8 cellular contexts compared by ENCODE assay signal in the genomic region with DNA sequence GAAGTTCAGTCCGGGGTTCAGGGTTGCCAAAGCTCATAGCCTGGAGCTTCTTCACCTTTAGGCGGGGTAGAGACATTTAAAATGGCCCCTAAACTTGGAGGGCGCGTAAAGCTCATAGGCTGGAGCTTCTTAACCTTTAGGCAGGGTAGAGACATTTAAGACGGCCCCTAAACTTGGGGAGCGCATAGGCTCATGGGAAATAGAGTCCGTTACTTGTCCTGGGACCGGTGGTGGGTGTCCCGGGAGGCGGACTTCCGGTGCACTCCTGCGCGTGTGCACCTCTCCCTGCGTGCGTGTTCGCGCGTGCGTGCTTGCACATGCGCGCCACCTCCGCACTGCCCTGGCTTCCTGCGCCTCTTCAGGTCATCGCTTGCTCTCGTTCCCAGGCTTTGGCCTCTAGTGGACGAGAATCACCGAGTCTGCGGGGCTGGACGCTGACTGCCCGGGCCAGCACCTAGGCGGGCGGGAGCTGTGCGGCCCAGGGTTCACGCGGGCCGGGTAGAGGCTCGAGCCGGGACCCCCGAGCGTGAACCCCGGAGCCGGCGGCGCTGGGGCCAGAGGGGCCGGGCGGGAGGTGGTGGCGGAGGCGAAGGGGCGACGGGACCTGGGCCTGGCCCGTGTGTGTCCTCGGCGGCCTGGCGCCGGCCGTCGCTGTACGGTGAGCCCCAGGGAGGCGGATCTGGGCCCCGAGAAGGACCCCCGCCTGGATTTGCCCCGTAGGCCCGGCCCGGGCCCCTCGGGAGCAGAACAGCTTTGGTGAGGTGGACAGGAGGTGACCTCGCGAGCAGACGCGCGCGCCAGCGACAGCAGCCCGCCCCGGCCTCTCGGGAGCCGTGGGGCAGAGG. TPM values are rescaled to one million over a fixed set of nuclear protein-coding genes. Genes with fewer than 3 reads are reported as not detected.
DNase-seq lines count a peak whose midpoint lies in the region; ATAC-seq and TF ChIP-seq lines count a peak whose summit lies in the region.
"Not testable (repeated sequence)": the region's sequence is repeated elsewhere in the genome, so short reads cannot be mapped to it uniquely, and the experiment has no call there.

No MANE protein-coding gene starts in this region.

- not testable (repeated sequence) for H3K4me1 ChIP-seq in right atrium auricular region, psoas muscle, uterus

- CTCF ChIA-PET in T-cell (lab: Charles Lee) = interaction anchor here in 1 of 2 donors (0.7 to 1.4 kb wide), 6 partner anchors 25 to 711 kb away, joined by 3 to 5 read pairs (median 3); a partner anchor contains a TSS

- DNase-seq in GM13977 (ENCODE audit: low spot score) (peak; percentile 82), NCI-H146 (lab: John Stamatoyannopoulos, UW) (peak; percentile 98), T-cell (peak; percentile 77 to 98 (median 93)), amygdala (lab: John Stamatoyannopoulos, UW) (peak; percentile 70 to 99 (median 94)), right atrium auricular region (ENCODE audit: low spot score) (peak; percentile 98), psoas muscle (peak; percentile 97 to 99), uterus (peak; percentile 94 to 97)

- peak overlapping the region; percentile 94 to 95 for H3K27ac ChIP-seq in right atrium auricular region
- peak overlapping the region; percentile 91 for H3K27ac ChIP-seq in psoas muscle
- peak overlapping the region; percentile 84 to 88 for H3K27ac ChIP-seq in uterus

- TF ChIP-seq CTCF in GM13977 (IDR thresholded peaks at IDR 0.05; ENCODE audit: extremely low read depth, insufficient read depth, missing control alignments) (peak; percentile 10), right atrium auricular region (IDR thresholded peaks at IDR 0.05) (peak in 1 of 2 donors; percentile 30), psoas muscle (IDR thresholded peaks at IDR 0.05) (peak; percentile 18), uterus (IDR thresholded peaks at IDR 0.05) (peak in 3 of 4 experiments; percentile 30 to 54 (median 44))

- peaks cover 24 to 28% (median 25%) of the 10 kb centered on the region in 3 donors for H3K4me1 Mint-ChIP-seq in T-cell

- H3K9me3 Mint-ChIP-seq in T-cell = not testable (repeated sequence)

- H3K4me3 Mint-ChIP-seq in T-cell = peak overlapping the region; percentile 86 to 90 (median 90)

- POLR2A ChIA-PET in T-cell (lab: Charles Lee) = interaction anchor here in 1 of 2 donors (0.6 to 1.0 kb wide), 2 partner anchors 22 to 32 kb away, joined by 3 to 4 read pairs; a partner anchor contains a TSS

- TF ChIP-seq POLR2A in uterus (IDR thresholded peaks at IDR 0.05) = peak; percentile 23 to 73

- peaks cover 13% of the 10 kb centered on the region for H3K36me3 Mint-ChIP-seq in T-cell

- not testable (repeated sequence) for H3K9me3 ChIP-seq in right atrium auricular region, psoas muscle, uterus

- H3K27me3 Mint-ChIP-seq in T-cell = not testable (repeated sequence)

- H3K27ac Mint-ChIP-seq in T-cell = peak overlapping the region; percentile 61 to 83

- ATAC-seq in HG02870 (IDR thresholded peaks at IDR 0.05; ENCODE audit: unreplicated experiment) = peak; percentile 98
- peak; percentile 99 for ATAC-seq in T-cell (replicated peaks in 1 of 4)
- peak; percentile 99 to 100 (median 100) for ATAC-seq in psoas muscle

- WGBS in psoas muscle, 3 donors = 0 to 1% (median 0%) methylated on average over 41 to 76 of the region's 76 CpGs

- H3K27me3 ChIP-seq in right atrium auricular region; psoas muscle (ENCODE audit: insufficient read depth in 3 of 3, low read length in 2 of 3); uterus: not testable (repeated sequence)

- in situ Hi-C loops in GM13977 (cut with MboI; ENCODE audit: low pct_unique_long_range_greater_than_20kb, low sequenced_read_pairs, unreplicated experiment) = not testable (repeated sequence)

- intact Hi-C loops in psoas muscle (cut with DNase I); uterus (cut with DNase I; ENCODE audit: low total_unique reads): not testable (repeated sequence)

- peak overlapping the region; percentile 89 to 98 for H3K4me3 ChIP-seq in right atrium auricular region
- H3K4me3 ChIP-seq in psoas muscle = peak overlapping the region; percentile 81
- H3K4me3 ChIP-seq in uterus = peak overlapping the region; percentile 59 to 80

- H3K36me3 ChIP-seq in right atrium auricular region, uterus: not testable (repeated sequence)
- H3K36me3 ChIP-seq in psoas muscle (ENCODE audit: insufficient read depth in 1 of 2, low read depth in 1 of 2) = peaks cover 0 to 21% of the 10 kb centered on the region in 2 donors

RNA-seq across cellular contexts. Expression of a gene that starts 7.5 kb away (rescaled TPM):
- total RNA-seq in T-cell (not detected), right atrium auricular region (not detected), psoas muscle (not detected), uterus (not detected)
- under 1 TPM; 0.05 to 0.08 (median 0.08) TPM for polyA plus RNA-seq in psoas muscle

RNA-seq across cellular contexts. Expression of a gene that starts 32.4 kb away (rescaled TPM):
- 10 to 100 TPM; 37.1 to 56.2 (median 48.3) TPM for total RNA-seq in T-cell
- total RNA-seq in right atrium auricular region = 1 to 10 TPM; 9.6 to 9.8 TPM
- 10 to 100 TPM in 3 of 4 donors, 1 to 10 TPM in 1; 9.7 to 20.1 (median 13.2) TPM for total RNA-seq in psoas muscle
- 10 to 100 TPM; 13.1 to 20.4 (median 15.9) TPM for polyA plus RNA-seq in psoas muscle
- total RNA-seq in uterus = 10 to 100 TPM; 16.1 to 36.6 (median 25.4) TPM

Comparison
In these comparisons a context has a peak if more than half of its experiments do, and no peak if none do; other contexts are left out.
1. Peak in every context shown above with its lines: DNase-seq, ATAC-seq, H3K4me3 ChIP-seq and H3K27ac ChIP-seq.